Comparison of ENCODE assay signal across 1 cellular context in genomic region chr18:50902797-50903196, GRCh38.
TF ChIP-seq lines count a peak whose summit lies in the region.

No MANE protein-coding gene starts in this region.

TF ChIP-seq in HepG2, 621 proteins besides CTCF, POLR2A, EP300 and RAD21 (continued from another document):
- TF ChIP-seq ZNF616 (CRISPR knock-in tag; IDR thresholded peaks at IDR 0.05; ENCODE audit: low read depth) (no peak), HCFC1 (IDR thresholded peaks at IDR 0.05; ENCODE audit: low read depth, low read length) (no peak), MTERF4 (CRISPR knock-in tag; IDR thresholded peaks at IDR 0.05) (no peak), TBX3 (IDR thresholded peaks at IDR 0.05; ENCODE audit: borderline replicate concordance) (peak; percentile 96), RNF219 (CRISPR knock-in tag; IDR thresholded peaks at IDR 0.05) (no peak), ZNF101 (CRISPR knock-in tag; IDR thresholded peaks at IDR 0.05; ENCODE audit: borderline replicate concordance, low read depth) (no peak), HES4 (CRISPR knock-in tag; IDR thresholded peaks at IDR 0.05; ENCODE audit: borderline replicate concordance) (no peak), KLF12 (CRISPR knock-in tag; IDR thresholded peaks at IDR 0.05; ENCODE audit: borderline replicate concordance) (no peak), HOXD1 (CRISPR knock-in tag; IDR thresholded peaks at IDR 0.05) (no peak), PITX1 (CRISPR knock-in tag; IDR thresholded peaks at IDR 0.05) (peak; percentile 43; the same call in 1 of the 2 replicates), ZNF678 (CRISPR knock-in tag; IDR thresholded peaks at IDR 0.05) (no peak), REPIN1 (CRISPR knock-in tag; IDR thresholded peaks at IDR 0.05; ENCODE audit: borderline replicate concordance, low read depth) (no peak), ZNF275 (CRISPR knock-in tag; IDR thresholded peaks at IDR 0.05; ENCODE audit: borderline replicate concordance) (no peak), FOXA3 (CRISPR knock-in tag; IDR thresholded peaks at IDR 0.05) (peak; percentile 99), ZNF234 (CRISPR knock-in tag; conservative IDR thresholded peaks at IDR 0.05) (no peak), MEF2D (CRISPR knock-in tag; IDR thresholded peaks at IDR 0.05) (no peak), EEA1 (CRISPR knock-in tag; IDR thresholded peaks at IDR 0.05; ENCODE audit: borderline replicate concordance) (no peak), ATF7 (IDR thresholded peaks at IDR 0.05) (no peak), ATF7 (CRISPR knock-in tag; IDR thresholded peaks at IDR 0.05) (no peak), POLR2AphosphoS5 (IDR thresholded peaks at IDR 0.05; ENCODE audit: low read depth, low read length) (no peak), HNF4G (IDR thresholded peaks at IDR 0.05; ENCODE audit: borderline replicate concordance, low read depth, low read length) (no peak), HNF4G (CRISPR knock-in tag; IDR thresholded peaks at IDR 0.05; ENCODE audit: borderline replicate concordance, low read depth) (no peak), FOXK1 (CRISPR knock-in tag; IDR thresholded peaks at IDR 0.05; ENCODE audit: borderline replicate concordance, low read depth) (peak; percentile 90; the same call in 1 of the 2 replicates), IKZF4 (CRISPR knock-in tag; IDR thresholded peaks at IDR 0.05; ENCODE audit: borderline replicate concordance, low read depth, not compliant biosample characterization) (no peak), ZFX (CRISPR knock-in tag; IDR thresholded peaks at IDR 0.05; ENCODE audit: low read depth) (no peak), ZNF292 (CRISPR knock-in tag; IDR thresholded peaks at IDR 0.05; ENCODE audit: borderline replicate concordance, low read depth) (no peak), ONECUT2 (CRISPR knock-in tag; IDR thresholded peaks at IDR 0.05) (no peak), ZNF260 (CRISPR knock-in tag; IDR thresholded peaks at IDR 0.05; ENCODE audit: borderline replicate concordance, low read depth) (no peak), PCBP1 (IDR thresholded peaks at IDR 0.05; ENCODE audit: borderline replicate concordance, low read depth, low read length) (no peak)
- TF ChIP-seq, protein P1, sequence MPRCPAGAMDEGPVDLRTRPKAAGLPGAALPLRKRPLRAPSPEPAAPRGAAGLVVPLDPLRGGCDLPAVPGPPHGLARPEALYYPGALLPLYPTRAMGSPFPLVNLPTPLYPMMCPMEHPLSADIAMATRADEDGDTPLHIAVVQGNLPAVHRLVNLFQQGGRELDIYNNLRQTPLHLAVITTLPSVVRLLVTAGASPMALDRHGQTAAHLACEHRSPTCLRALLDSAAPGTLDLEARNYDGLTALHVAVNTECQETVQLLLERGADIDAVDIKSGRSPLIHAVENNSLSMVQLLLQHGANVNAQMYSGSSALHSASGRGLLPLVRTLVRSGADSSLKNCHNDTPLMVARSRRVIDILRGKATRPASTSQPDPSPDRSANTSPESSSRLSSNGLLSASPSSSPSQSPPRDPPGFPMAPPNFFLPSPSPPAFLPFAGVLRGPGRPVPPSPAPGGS (CRISPR knock-in tag; IDR thresholded peaks at IDR 0.05): no peak
TF ChIP-seq in HepG2: peak in this region for 102.
